In genomic region chr16:73610605-73611177, GRCh38 we compare ENCODE assay signal across 17 cellular contexts.
A peak's percentile ranks its signal among the peaks of the same experiment; 100 is the strongest.
DNase-seq lines count a peak whose midpoint lies in the region; ATAC-seq, FAIRE-seq and TF ChIP-seq lines count a peak whose summit lies in the region.
"Had no signal": no experiment of that assay in that cellular context is flagged by ENCODE, and none has a peak within 500 bp of the region (broad histone marks: within the 10 kb centered on the region; RNA-seq: fewer than 3 reads in every experiment).

No MANE protein-coding gene starts in this region.

- no peaks in the 10 kb centered on the region for H3K9me3 ChIP-seq in neural progenitor cell (ENCODE audit: low read depth)
- no peaks in the 10 kb centered on the region for H3K9me3 ChIP-seq in CD8-positive, alpha-beta T cell (ENCODE audit: low read length)

- peaks cover 43% of the 10 kb centered on the region for H3K4me1 Mint-ChIP-seq in neural progenitor cell
- H3K4me1 Mint-ChIP-seq in CD8-positive, alpha-beta T cell (ENCODE audit: low read depth) = no peaks in the 10 kb centered on the region
- H3K4me1 Mint-ChIP-seq: CD4-positive, CD25-positive, alpha-beta regulatory T cell had no signal

- H3K4me3 Mint-ChIP-seq in neural progenitor cell = no peak overlapping the region
- H3K4me3 Mint-ChIP-seq in CD8-positive, alpha-beta T cell = no peak overlapping the region
- H3K4me3 Mint-ChIP-seq: CD4-positive, CD25-positive, alpha-beta regulatory T cell had no signal

- H3K27ac Mint-ChIP-seq in neural progenitor cell = peak overlapping the region; percentile 83
- no peak overlapping the region for H3K27ac Mint-ChIP-seq in CD8-positive, alpha-beta T cell
- H3K27ac Mint-ChIP-seq: CD4-positive, CD25-positive, alpha-beta regulatory T cell had no signal

- H3K36me3 ChIP-seq in neural progenitor cell = no peaks in the 10 kb centered on the region
- no peaks in the 10 kb centered on the region for H3K36me3 ChIP-seq in CD8-positive, alpha-beta T cell (ENCODE audit: insufficient read depth, low read length)

- no peaks in the 10 kb centered on the region for H4K20me1 ChIP-seq in neural progenitor cell (ENCODE audit: low read depth)

- H3K27me3 Mint-ChIP-seq in neural progenitor cell (ENCODE audit: insufficient read depth, low read depth) = peaks cover 11% of the 10 kb centered on the region
- peaks cover 12% of the 10 kb centered on the region for H3K27me3 Mint-ChIP-seq in CD8-positive, alpha-beta T cell (ENCODE audit: low read depth)
- H3K27me3 Mint-ChIP-seq: CD4-positive, CD25-positive, alpha-beta regulatory T cell had no signal

- H3K9me3 Mint-ChIP-seq in neural progenitor cell = no peaks in the 10 kb centered on the region
- H3K9me3 Mint-ChIP-seq in CD8-positive, alpha-beta T cell = no peaks in the 10 kb centered on the region

- intact Hi-C loops in CD8-positive, alpha-beta T cell (cut with DNase I, micrococcal nuclease) = no loop called here

- H3K4me1 ChIP-seq in neural progenitor cell = peaks cover 29% of the 10 kb centered on the region
- H3K4me1 ChIP-seq in CD8-positive, alpha-beta T cell (ENCODE audit: insufficient read depth, low read length) = no peaks in the 10 kb centered on the region

- H2AFZ ChIP-seq in neural progenitor cell (replicated peaks) = peak overlapping the region; percentile 61

- FAIRE-seq in TTC549 (lab: Jason Lieb, UNC) = peak; percentile 94
- FAIRE-seq: RCC 7860 had no signal

- H3K27ac ChIP-seq in neural progenitor cell = no peak overlapping the region
- no peak overlapping the region for H3K27ac ChIP-seq in CD8-positive, alpha-beta T cell (ENCODE audit: low read depth, low read length)

- CTCF ChIA-PET in CD8-positive, alpha-beta T cell (lab: Charles Lee) = no interaction called here

- no peaks in the 10 kb centered on the region for H3K36me3 Mint-ChIP-seq in neural progenitor cell
- no peaks in the 10 kb centered on the region for H3K36me3 Mint-ChIP-seq in CD8-positive, alpha-beta T cell
- H3K36me3 Mint-ChIP-seq: CD4-positive, CD25-positive, alpha-beta regulatory T cell had no signal

- DNase-seq in NCI-H345 (lab: John Stamatoyannopoulos, UW) (peak; percentile 10), NCI-H345 treated with DMSO at 0.1 percent for 48 hours (lab: John Stamatoyannopoulos, UW; ENCODE audit: unreplicated experiment) (no peak), NCI-H1694 (lab: John Stamatoyannopoulos, UW) (peak; percentile 22), neural progenitor cell (ENCODE audit: low spot score) (peak; percentile 15), LoVo (ENCODE audit: low spot score) (no peak), AG08396 (ENCODE audit: low spot score) (no peak)
- DNase-seq in CD8-positive, alpha-beta T cell = no peak
- DNase-seq: AML-193; Calu3; CD4-positive, CD25-positive, alpha-beta regulatory T cell; H7; Karpas-422; NCI-H1436; NCI-H2171; NCI-H526 treated with DMSO at 0.1 percent for 48 hours had no signal

- no peaks in the 10 kb centered on the region for H3K79me2 ChIP-seq in neural progenitor cell (ENCODE audit: low read depth)

- H3K27me3 ChIP-seq in neural progenitor cell = no peaks in the 10 kb centered on the region
- H3K27me3 ChIP-seq in CD8-positive, alpha-beta T cell (ENCODE audit: insufficient read depth, low read length) = no peaks in the 10 kb centered on the region

- H3K4me3 ChIP-seq in neural progenitor cell = no peak overlapping the region
- H3K4me3 ChIP-seq in CD8-positive, alpha-beta T cell (ENCODE audit: low read depth, low read length) = no peak overlapping the region

- no peak for ATAC-seq in CD8-positive, alpha-beta T cell

- no peak overlapping the region for H3K9ac ChIP-seq in neural progenitor cell

- no peak for TF ChIP-seq CTCF in neural progenitor cell (IDR thresholded peaks at IDR 0.05)
- TF ChIP-seq CTCF in CD8-positive, alpha-beta T cell (IDR thresholded peaks at IDR 0.05) = no peak

- POLR2A ChIA-PET in CD8-positive, alpha-beta T cell (lab: Charles Lee) = no interaction called here

- H3K4me2 ChIP-seq in neural progenitor cell = peak overlapping the region; percentile 11

- H3F3A ChIP-seq in neural progenitor cell (ENCODE audit: low read depth) = no peaks in the 10 kb centered on the region

Comparison
In these comparisons a context has a peak if more than half of its experiments do, and no peak if none do; other contexts are left out.
1. DNase-seq: peak in NCI-H345 (single experiment), NCI-H1694 (single experiment) and neural progenitor cell (single experiment); none in NCI-H345 treated with DMSO at 0.1 percent for 48 hours (single experiment), LoVo (single experiment), AG08396 (single experiment) and CD8-positive, alpha-beta T cell (0 of 7).